11 cellular contexts compared by ENCODE assay signal in the genomic region with DNA sequence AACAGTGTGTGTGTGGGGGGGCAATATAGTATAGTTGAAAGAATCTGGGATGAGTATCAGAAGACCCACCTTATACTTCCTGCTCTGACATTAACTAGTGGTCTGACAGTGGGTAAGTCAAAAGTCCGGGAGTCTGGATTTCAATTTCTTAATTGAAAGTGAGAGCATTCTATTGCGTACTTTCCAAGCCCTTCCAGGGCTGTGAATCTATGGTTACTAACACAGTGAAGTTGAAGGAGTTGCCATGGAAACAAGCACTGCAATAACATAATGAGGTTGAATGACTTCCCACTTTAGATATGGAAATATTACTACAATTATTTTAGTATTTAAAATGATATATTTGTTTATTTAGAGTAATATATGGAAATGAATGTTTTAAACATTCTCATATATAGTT.
DNase-seq lines count a peak whose midpoint lies in the region; ATAC-seq and TF ChIP-seq lines count a peak whose summit lies in the region.
"Had no signal": no experiment of that assay in that cellular context is flagged by ENCODE, and none has a peak within 500 bp of the region (broad histone marks: within the 10 kb centered on the region; RNA-seq: fewer than 3 reads in every experiment).

No MANE protein-coding gene starts in this region.

- CTCF ChIA-PET in RWPE1 (lab: Yijun Ruan, JAX) = no interaction called here

- no peaks in the 10 kb centered on the region for H3K9me3 ChIP-seq in adipocyte (ENCODE audit: control insufficient read depth, low read length)

- no peaks in the 10 kb centered on the region for H3K27me3 ChIP-seq in adipocyte (replicated peaks; ENCODE audit: control insufficient read depth, insufficient read depth, low read length)

- H3K4me1 ChIP-seq in adipocyte (ENCODE audit: control insufficient read depth, insufficient read depth, low read length) = peaks cover 23% of the 10 kb centered on the region

- no peak overlapping the region for H3K27ac ChIP-seq in RWPE1

- no peak overlapping the region for H3K9ac ChIP-seq in adipocyte (ENCODE audit: low read length)

- H3K4me3 ChIP-seq in adipocyte (ENCODE audit: low read length) = no peak overlapping the region

- DNase-seq in AML-193 (lab: John Stamatoyannopoulos, UW) (peak; percentile 62 to 74), NAMALWA (ENCODE audit: low spot score) (peak; percentile 15), adipocyte (ENCODE audit: low read depth) (peak; percentile 28), iris pigment epithelial cell (ENCODE audit: low read depth) (peak; percentile 79), epidermal melanocyte (ENCODE audit: insufficient read length, low spot score) (no peak), RWPE1 (ENCODE audit: low spot score) (no peak)
- DNase-seq: activated CD8-positive, alpha-beta memory T cell treated with anti-CD3 and anti-CD28 coated beads, Interleukin-2, amount 50 U/mL, for 48 hours; CD4-positive, CD25-positive, alpha-beta regulatory T cell; immature natural killer cell had no signal

- POLR2A ChIA-PET in RWPE1 (lab: Yijun Ruan, JAX; ENCODE audit: low non-redundant PET) = no interaction called here

- no peak for TF ChIP-seq CTCF in RWPE1 (conservative IDR thresholded peaks at IDR 0.05; ENCODE audit: low read depth)

- ATAC-seq in HG03378 (IDR thresholded peaks at IDR 0.05; ENCODE audit: unreplicated experiment) (no peak), GM19395 (IDR thresholded peaks at IDR 0.05; ENCODE audit: unreplicated experiment) (no peak)

- no peaks in the 10 kb centered on the region for H3K36me3 ChIP-seq in adipocyte (ENCODE audit: control insufficient read depth, insufficient read depth, low read length, severe bottlenecking)

Comparison
In these comparisons a context has a peak if more than half of its experiments do, and no peak if none do; other contexts are left out.
1. DNase-seq: peak in AML-193 (2 of 2), NAMALWA (single experiment), adipocyte (single experiment) and iris pigment epithelial cell (single experiment); none in epidermal melanocyte (single experiment) and RWPE1 (single experiment).